13 cellular contexts compared by ENCODE assay signal in the genomic region with DNA sequence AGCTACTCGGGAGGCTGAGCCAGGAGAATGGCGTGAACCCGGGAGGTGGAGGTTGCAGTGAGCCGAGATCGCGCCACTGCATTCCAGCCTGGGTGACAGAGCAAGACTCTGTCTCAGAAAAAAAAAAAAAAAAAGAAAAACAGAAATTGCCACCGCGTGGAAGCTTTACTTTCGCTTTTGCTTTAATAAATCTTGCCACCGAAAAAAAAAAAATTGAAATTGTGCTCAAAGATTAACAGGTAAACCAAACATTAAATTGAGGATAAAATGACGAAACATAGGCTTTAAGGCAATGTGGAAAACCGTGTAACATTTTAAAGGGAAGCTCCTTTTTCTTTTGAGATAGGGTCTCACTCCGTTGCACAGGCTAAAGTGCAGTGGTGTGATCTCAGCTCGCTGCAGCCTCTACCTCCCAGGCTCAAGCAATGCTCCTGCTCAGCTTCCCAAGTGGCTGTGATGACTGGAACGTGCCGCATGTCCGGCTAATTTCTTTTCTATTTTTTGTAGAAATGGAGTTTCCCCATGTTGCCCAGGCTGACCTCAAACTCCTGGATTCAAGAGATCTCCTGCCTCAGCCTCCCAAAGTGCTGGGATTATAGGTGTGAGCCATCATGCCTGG. TPM values are rescaled to one million over a fixed set of nuclear protein-coding genes. Genes with fewer than 3 reads are reported as not detected.
A peak's percentile ranks its signal among the peaks of the same experiment; 100 is the strongest.
DNase-seq lines count a peak whose midpoint lies in the region; ATAC-seq, FAIRE-seq and TF ChIP-seq lines count a peak whose summit lies in the region.
"Had no signal": no experiment of that assay in that cellular context is flagged by ENCODE, and none has a peak within 500 bp of the region (broad histone marks: within the 10 kb centered on the region; RNA-seq: fewer than 3 reads in every experiment).

No MANE protein-coding gene starts in this region.

- CTCF ChIA-PET in HepG2 (lab: Yijun Ruan, JAX; ENCODE audit: low intra/inter-chr PET ratio, low total read pairs), result no interaction called here

- H3K27ac ChIP-seq in liver (ENCODE audit: low read depth in 1 of 2, low read length in 2 of 2) (peak overlapping the region; percentile 71 to 81), HepG2 (ENCODE audit: extremely low read length, insufficient read depth, low read length) (no peak overlapping the region), upper lobe of right lung (peak overlapping the region; percentile 51)
- H3K27ac ChIP-seq: sigmoid colon had no signal

- H3K27ac Mint-ChIP-seq in activated T-helper 1 cell treated with anti-CD3 and anti-CD28 coated beads, Interleukin-12 subunit alpha, Interleukin-12 subunit beta, Interleukin-2, Interleukin-4 antibody, amounts not matched to agents 30 ng/mL and 10 ng/mL and 1 ng/mL, durations not matched to agents 14 hours and 24 hours and 36 hours, result peak overlapping the region; percentile 84
- H3K27ac Mint-ChIP-seq in memory B cell, result peak overlapping the region; percentile 71

- WGBS in liver, result 26% methylated on average over 17 of the region's 17 CpGs
- WGBS in HepG2 (ENCODE audit: low lambda C conversion rate), result 98% methylated on average over 17 of the region's 17 CpGs

- no peak for TF ChIP-seq RAD21 in liver (IDR thresholded peaks at IDR 0.05)
- no peak for TF ChIP-seq RAD21 in HepG2 (CRISPR knock-in tag; IDR thresholded peaks at IDR 0.05)

- H3K4me1 Mint-ChIP-seq in activated T-helper 1 cell treated with anti-CD3 and anti-CD28 coated beads, Interleukin-12 subunit alpha, Interleukin-12 subunit beta, Interleukin-2, Interleukin-4 antibody, amounts not matched to agents 30 ng/mL and 10 ng/mL and 1 ng/mL, durations not matched to agents 14 hours and 24 hours and 36 hours (ENCODE audit: low read depth), result peaks cover 37% of the 10 kb centered on the region
- peaks cover 29% of the 10 kb centered on the region for H3K4me1 Mint-ChIP-seq in memory B cell

- peak overlapping the region; percentile 21 to 84 for H3K9ac ChIP-seq in liver (ENCODE audit: low read depth in 1 of 2, low read length in 2 of 2)
- no peak overlapping the region for H3K9ac ChIP-seq in HepG2 (ENCODE audit: insufficient read depth, low read depth, low read length)

- no peak for TF ChIP-seq POLR2A in HepG2 (IDR thresholded peaks at IDR 0.05; ENCODE audit: insufficient read depth in 1 of 2, low read depth in 2 of 2, low read length in 2 of 2)

- H3K36me3 ChIP-seq in liver (ENCODE audit: control insufficient read depth in 4 of 4, insufficient read depth in 3 of 4, low read depth in 1 of 4, low read length in 3 of 4) (peaks cover 0 to 14% (median 0%) of the 10 kb centered on the region in 4 donors), HepG2 (replicated peaks in 1 of 2; ENCODE audit: control insufficient read depth in 1 of 2, insufficient read depth in 2 of 2, low read length in 2 of 2) (peaks cover 50 to 86% of the 10 kb centered on the region in 2 experiments), upper lobe of right lung (no peaks in the 10 kb centered on the region)
- H3K36me3 ChIP-seq: sigmoid colon had no signal

- no peaks in the 10 kb centered on the region for H3K27me3 Mint-ChIP-seq in activated T-helper 1 cell treated with anti-CD3 and anti-CD28 coated beads, Interleukin-12 subunit alpha, Interleukin-12 subunit beta, Interleukin-2, Interleukin-4 antibody, amounts not matched to agents 30 ng/mL and 10 ng/mL and 1 ng/mL, durations not matched to agents 14 hours and 24 hours and 36 hours (ENCODE audit: insufficient read depth)
- H3K27me3 Mint-ChIP-seq in memory B cell, result no peaks in the 10 kb centered on the region

- H4K20me1 ChIP-seq in HepG2 (ENCODE audit: insufficient read depth, low read length), result no peaks in the 10 kb centered on the region

- H3K9me3 Mint-ChIP-seq in activated T-helper 1 cell treated with anti-CD3 and anti-CD28 coated beads, Interleukin-12 subunit alpha, Interleukin-12 subunit beta, Interleukin-2, Interleukin-4 antibody, amounts not matched to agents 30 ng/mL and 10 ng/mL and 1 ng/mL, durations not matched to agents 14 hours and 24 hours and 36 hours, result no peaks in the 10 kb centered on the region
- no peaks in the 10 kb centered on the region for H3K9me3 Mint-ChIP-seq in memory B cell

- H2AFZ ChIP-seq in HepG2 (ENCODE audit: low read length), result no peak overlapping the region

- H3K9me3 ChIP-seq in liver (ENCODE audit: control insufficient read depth in 4 of 4, low read length in 3 of 4) (no peaks in the 10 kb centered on the region), HepG2 (ENCODE audit: low read length) (no peaks in the 10 kb centered on the region), upper lobe of right lung (no peaks in the 10 kb centered on the region)
- H3K9me3 ChIP-seq: sigmoid colon had no signal

- H3K79me2 ChIP-seq in HepG2 (ENCODE audit: insufficient read depth, low read length), result no peaks in the 10 kb centered on the region

- no peak for TF ChIP-seq CTCF in liver (IDR thresholded peaks at IDR 0.05; ENCODE audit: low read depth, low read length, missing input control)
- TF ChIP-seq CTCF in HepG2 (CRISPR knock-in tag; IDR thresholded peaks at IDR 0.05), result no peak
- TF ChIP-seq CTCF in upper lobe of right lung (IDR thresholded peaks at IDR 0.05), result no peak

- H3K36me3 Mint-ChIP-seq in activated T-helper 1 cell treated with anti-CD3 and anti-CD28 coated beads, Interleukin-12 subunit alpha, Interleukin-12 subunit beta, Interleukin-2, Interleukin-4 antibody, amounts not matched to agents 30 ng/mL and 10 ng/mL and 1 ng/mL, durations not matched to agents 14 hours and 24 hours and 36 hours (ENCODE audit: low read depth), result peaks cover 40% of the 10 kb centered on the region
- peaks cover 13% of the 10 kb centered on the region for H3K36me3 Mint-ChIP-seq in memory B cell

- no peak for FAIRE-seq in HepG2 (lab: Jason Lieb, UNC)
- FAIRE-seq: astrocyte had no signal

- no peak for ATAC-seq in HepG2
- no peak for ATAC-seq in memory B cell (ENCODE audit: low read depth)
- no peak for ATAC-seq in upper lobe of right lung
- no peak for ATAC-seq in HG03342 (IDR thresholded peaks at IDR 0.05; ENCODE audit: unreplicated experiment)
- no peak for ATAC-seq in HG02610 (IDR thresholded peaks at IDR 0.05; ENCODE audit: unreplicated experiment)

- H3K4me1 ChIP-seq in liver (ENCODE audit: control insufficient read depth in 4 of 4, insufficient read depth in 4 of 4, low read length in 3 of 4) (peaks cover 0 to 32% (median 16%) of the 10 kb centered on the region in 4 donors), HepG2 (ENCODE audit: insufficient read depth, low read length) (no peaks in the 10 kb centered on the region), upper lobe of right lung (no peaks in the 10 kb centered on the region)
- H3K4me1 ChIP-seq: sigmoid colon had no signal

- H3K4me3 Mint-ChIP-seq in activated T-helper 1 cell treated with anti-CD3 and anti-CD28 coated beads, Interleukin-12 subunit alpha, Interleukin-12 subunit beta, Interleukin-2, Interleukin-4 antibody, amounts not matched to agents 30 ng/mL and 10 ng/mL and 1 ng/mL, durations not matched to agents 14 hours and 24 hours and 36 hours, result peak overlapping the region; percentile 82
- H3K4me3 Mint-ChIP-seq in memory B cell, result peak overlapping the region; percentile 83

- TF ChIP-seq EP300 in HepG2 (IDR thresholded peaks at IDR 0.05; ENCODE audit: low read depth in 2 of 2, low read length in 2 of 2), result no peak
- no peak for TF ChIP-seq EP300 in HepG2 (CRISPR knock-in tag; IDR thresholded peaks at IDR 0.05; ENCODE audit: borderline replicate concordance)

- in situ Hi-C loops in HepG2 (cut with HindIII; ENCODE audit: extremely low pct_ligation_motif_present, low pct_unique_long_range_greater_than_20kb), result no loop called here

- intact Hi-C loops in HepG2 (cut with micrococcal nuclease; ENCODE audit: unreplicated experiment), result no loop called here
- intact Hi-C loops in activated T-helper 1 cell treated with anti-CD3 and anti-CD28 coated beads, Interleukin-12 subunit alpha, Interleukin-12 subunit beta, Interleukin-2, Interleukin-4 antibody, amounts not matched to agents 30 ng/mL and 10 ng/mL and 1 ng/mL, durations not matched to agents 14 hours and 24 hours and 36 hours (cut with micrococcal nuclease), result no loop called here
- intact Hi-C loops in upper lobe of right lung (cut with DNase I), result no loop called here

- peak overlapping the region; percentile 28 to 58 (median 38) for H3K4me3 ChIP-seq in liver (ENCODE audit: low read depth in 1 of 3, low read length in 3 of 3)
- H3K4me3 ChIP-seq in HepG2 (replicated peaks in 1 of 3; ENCODE audit: insufficient read depth in 1 of 3, low read depth in 2 of 3, low read length in 3 of 3), result no peak overlapping the region
- H3K4me3 ChIP-seq in upper lobe of right lung, result peak overlapping the region; percentile 31

- POLR2A ChIA-PET in HepG2 (lab: Yijun Ruan, JAX), result no interaction called here

- no peaks in the 10 kb centered on the region for H3K27me3 ChIP-seq in liver (ENCODE audit: control insufficient read depth in 4 of 4, insufficient read depth in 4 of 4, low read length in 3 of 4)
- no peaks in the 10 kb centered on the region for H3K27me3 ChIP-seq in HepG2 (ENCODE audit: control insufficient read depth in 1 of 2, insufficient read depth in 2 of 2, low read length in 2 of 2)
- no peaks in the 10 kb centered on the region for H3K27me3 ChIP-seq in upper lobe of right lung
- H3K27me3 ChIP-seq: sigmoid colon had no signal

- BruUV-seq in HepG2 (replicated peaks; lab: Mats Ljungman, UMichigan), result no TSS peak

- no peak overlapping the region for H3K4me2 ChIP-seq in HepG2 (ENCODE audit: low read depth, low read length)

- DNase-seq in HepG2 (ENCODE audit: low spot score) (no peak), memory B cell (ENCODE audit: low spot score in 2 of 2) (no peak), upper lobe of right lung (no peak), MV-4-11 (lab: John Stamatoyannopoulos, UW) (no peak)
- DNase-seq in activated T-helper 1 cell treated with anti-CD3 and anti-CD28 coated beads, Interleukin-12 subunit alpha, Interleukin-12 subunit beta, Interleukin-2, Interleukin-4 antibody, amounts not matched to agents 30 ng/mL and 10 ng/mL and 1 ng/mL, durations not matched to agents 14 hours and 24 hours and 36 hours (ENCODE audit: low spot score), result no peak
- DNase-seq: DMS 273 treated with DMSO at 0.1 percent for 48 hours, GOT3, NCI-H1092 treated with DMSO at 0.1 percent for 48 hours, sigmoid colon had no signal

RNA-seq across cellular contexts. Expression of a gene that starts 40.1 kb away (rescaled TPM):
- total RNA-seq in liver, result 10 to 100 TPM; 10.2 to 22.8 TPM
- polyA plus RNA-seq in liver, result 1 to 10 TPM; 4.9 to 7.3 TPM
- total RNA-seq in HepG2 (2016; rRNA removed; fragmentation: Illumina TruSeq; extraction: Trizol), result 6.8 and 17.7 TPM in 2 replicates
- total RNA-seq in HepG2 (2016; cell fraction: cytosol; rRNA removed; fragmentation: Illumina TruSeq; extraction: Trizol; ENCODE audit: low read depth), result 4.4 and 4.7 TPM in 2 replicates
- 4.5 and 15.9 TPM in 2 replicates for total RNA-seq in HepG2 (2016; cell fraction: insoluble cytoplasmic fraction; rRNA removed; fragmentation: Illumina TruSeq; extraction: Trizol)
- total RNA-seq in HepG2 (2016; cell fraction: membrane; rRNA removed; fragmentation: Illumina TruSeq; extraction: Trizol), result 5.4 and 8.2 TPM in 2 replicates
- 22.3 and 26.8 TPM in 2 replicates for total RNA-seq in HepG2 (2016; cell fraction: nucleus; rRNA removed; fragmentation: Illumina TruSeq; extraction: Trizol)
- polyA plus RNA-seq in HepG2 (2011; rRNA removed), result 18.0 and 24.3 TPM in 2 replicates
- 8.0 and 12.2 TPM in 2 replicates for polyA plus RNA-seq in HepG2 (2011; cell fraction: cytosol; rRNA removed)
- polyA plus RNA-seq in HepG2 (2011; cell fraction: nucleus; rRNA removed), result 148 and 167 TPM in 2 replicates
- 16.1 and 20.0 TPM in 2 replicates for polyA plus RNA-seq in HepG2 (2012)
- polyA plus RNA-seq in HepG2 (2016; cell fraction: cytosol; fragmentation: Illumina TruSeq; extraction: Trizol; ENCODE audit: low read depth), result 2.3 and 3.4 TPM in 2 replicates
- 7.0 and 9.8 TPM in 2 replicates for polyA plus RNA-seq in HepG2 (2016; cell fraction: insoluble cytoplasmic fraction; fragmentation: Illumina TruSeq; extraction: Trizol; ENCODE audit: low read depth)
- polyA plus RNA-seq in HepG2 (2016; cell fraction: membrane; fragmentation: Illumina TruSeq; extraction: Trizol; ENCODE audit: low read depth), result 4.7 and 8.3 TPM in 2 replicates
- 66.1 and 72.8 TPM in 2 replicates for polyA plus RNA-seq in HepG2 (2016; cell fraction: nucleus; fragmentation: Illumina TruSeq; extraction: Trizol; ENCODE audit: insufficient read depth, low read depth)
- 14.5 and 22.1 TPM in 2 replicates for polyA minus RNA-seq in HepG2 (2011; rRNA and poly(A)+ RNA removed; ENCODE audit: low replicate concordance)
- 4.0 and 6.3 TPM in 2 replicates for polyA minus RNA-seq in HepG2 (2011; cell fraction: cytosol; rRNA and poly(A)+ RNA removed)
- polyA minus RNA-seq in HepG2 (2011; cell fraction: nucleus; rRNA and poly(A)+ RNA removed), result 27.8 and 28.5 TPM in 2 replicates
- total RNA-seq in activated T-helper 1 cell treated with anti-CD3 and anti-CD28 coated beads, Interleukin-12 subunit alpha, Interleukin-12 subunit beta, Interleukin-2, Interleukin-4 antibody, amounts not matched to agents 30 ng/mL and 10 ng/mL and 1 ng/mL, durations not matched to agents 14 hours and 24 hours and 36 hours, result 34.2 and 36.4 TPM in 2 replicates
- total RNA-seq in upper lobe of right lung, result 35.8 TPM

RNA-seq across cellular contexts. Expression of a gene that starts 40.7 kb away (rescaled TPM):
- total RNA-seq in liver (1 to 10 TPM; 3.6 to 4.5 TPM), HepG2 (2016; rRNA removed; fragmentation: Illumina TruSeq; extraction: Trizol) (3.8 and 10.1 TPM in 2 replicates), upper lobe of right lung (15.7 TPM)
- polyA plus RNA-seq in liver (1 to 10 TPM; 3.8 to 7.2 TPM), HepG2 (2011; rRNA removed) (13.2 and 18.6 TPM in 2 replicates)
- total RNA-seq in HepG2 (2016; cell fraction: cytosol; rRNA removed; fragmentation: Illumina TruSeq; extraction: Trizol; ENCODE audit: low read depth), result 2.4 and 3.2 TPM in 2 replicates
- total RNA-seq in HepG2 (2016; cell fraction: insoluble cytoplasmic fraction; rRNA removed; fragmentation: Illumina TruSeq; extraction: Trizol), result 4.2 and 9.2 TPM in 2 replicates
- total RNA-seq in HepG2 (2016; cell fraction: membrane; rRNA removed; fragmentation: Illumina TruSeq; extraction: Trizol), result 5.2 and 6.8 TPM in 2 replicates
- total RNA-seq in HepG2 (2016; cell fraction: nucleus; rRNA removed; fragmentation: Illumina TruSeq; extraction: Trizol), result 13.1 and 15.5 TPM in 2 replicates
- 4.5 and 5.7 TPM in 2 replicates for polyA plus RNA-seq in HepG2 (2011; cell fraction: cytosol; rRNA removed)
- polyA plus RNA-seq in HepG2 (2011; cell fraction: nucleus; rRNA removed), result 111 and 130 TPM in 2 replicates
- polyA plus RNA-seq in HepG2 (2012), result 7.5 and 10.0 TPM in 2 replicates
- 2.5 and 3.3 TPM in 2 replicates for polyA plus RNA-seq in HepG2 (2016; cell fraction: cytosol; fragmentation: Illumina TruSeq; extraction: Trizol; ENCODE audit: low read depth)
- polyA plus RNA-seq in HepG2 (2016; cell fraction: insoluble cytoplasmic fraction; fragmentation: Illumina TruSeq; extraction: Trizol; ENCODE audit: low read depth), result 4.6 and 6.5 TPM in 2 replicates
- 5.7 and 6.3 TPM in 2 replicates for polyA plus RNA-seq in HepG2 (2016; cell fraction: membrane; fragmentation: Illumina TruSeq; extraction: Trizol; ENCODE audit: low read depth)
- polyA plus RNA-seq in HepG2 (2016; cell fraction: nucleus; fragmentation: Illumina TruSeq; extraction: Trizol; ENCODE audit: insufficient read depth, low read depth), result 51.9 and 55.4 TPM in 2 replicates
- 4.4 and 8.1 TPM in 2 replicates for polyA minus RNA-seq in HepG2 (2011; rRNA and poly(A)+ RNA removed; ENCODE audit: low replicate concordance)
- polyA minus RNA-seq in HepG2 (2011; cell fraction: cytosol; rRNA and poly(A)+ RNA removed), result 2.2 and 5.0 TPM in 2 replicates
- 6.8 and 7.5 TPM in 2 replicates for polyA minus RNA-seq in HepG2 (2011; cell fraction: nucleus; rRNA and poly(A)+ RNA removed)
- 4.9 and 5.9 TPM in 2 replicates for total RNA-seq in activated T-helper 1 cell treated with anti-CD3 and anti-CD28 coated beads, Interleukin-12 subunit alpha, Interleukin-12 subunit beta, Interleukin-2, Interleukin-4 antibody, amounts not matched to agents 30 ng/mL and 10 ng/mL and 1 ng/mL, durations not matched to agents 14 hours and 24 hours and 36 hours

RNA-seq across cellular contexts. Expression of a gene that starts 55.0 kb away (rescaled TPM):
- total RNA-seq in liver (10 to 100 TPM in 1 of 2 donors, 1 to 10 TPM in 1; 5.9 to 21.0 TPM), HepG2 (2016; rRNA removed; fragmentation: Illumina TruSeq; extraction: Trizol) (45.7 and 106 TPM in 2 replicates), upper lobe of right lung (6.1 TPM)
- polyA plus RNA-seq in liver (1 to 10 TPM; 5.3 to 5.8 TPM), HepG2 (2011; rRNA removed) (77.9 and 88.0 TPM in 2 replicates)
- total RNA-seq in HepG2 (2016; cell fraction: cytosol; rRNA removed; fragmentation: Illumina TruSeq; extraction: Trizol; ENCODE audit: low read depth), result 46.6 and 48.3 TPM in 2 replicates
- total RNA-seq in HepG2 (2016; cell fraction: insoluble cytoplasmic fraction; rRNA removed; fragmentation: Illumina TruSeq; extraction: Trizol), result 43.7 and 101 TPM in 2 replicates
- 27.1 and 30.3 TPM in 2 replicates for total RNA-seq in HepG2 (2016; cell fraction: membrane; rRNA removed; fragmentation: Illumina TruSeq; extraction: Trizol)
- total RNA-seq in HepG2 (2016; cell fraction: nucleus; rRNA removed; fragmentation: Illumina TruSeq; extraction: Trizol), result 179 and 193 TPM in 2 replicates
- polyA plus RNA-seq in HepG2 (2011; cell fraction: cytosol; rRNA removed), result 20.9 and 33.5 TPM in 2 replicates
- polyA plus RNA-seq in HepG2 (2011; cell fraction: nucleus; rRNA removed), result 552 and 945 TPM in 2 replicates
- 51.2 and 57.6 TPM in 2 replicates for polyA plus RNA-seq in HepG2 (2012)
- polyA plus RNA-seq in HepG2 (2016; cell fraction: cytosol; fragmentation: Illumina TruSeq; extraction: Trizol; ENCODE audit: low read depth), result 6.7 and 7.8 TPM in 2 replicates
- polyA plus RNA-seq in HepG2 (2016; cell fraction: insoluble cytoplasmic fraction; fragmentation: Illumina TruSeq; extraction: Trizol; ENCODE audit: low read depth), result 40.2 and 46.3 TPM in 2 replicates
- 13.5 and 16.8 TPM in 2 replicates for polyA plus RNA-seq in HepG2 (2016; cell fraction: membrane; fragmentation: Illumina TruSeq; extraction: Trizol; ENCODE audit: low read depth)
- polyA plus RNA-seq in HepG2 (2016; cell fraction: nucleus; fragmentation: Illumina TruSeq; extraction: Trizol; ENCODE audit: insufficient read depth, low read depth), result 471 and 532 TPM in 2 replicates
- 118 and 216 TPM in 2 replicates for polyA minus RNA-seq in HepG2 (2011; rRNA and poly(A)+ RNA removed; ENCODE audit: low replicate concordance)
- 14.8 and 19.6 TPM in 2 replicates for polyA minus RNA-seq in HepG2 (2011; cell fraction: cytosol; rRNA and poly(A)+ RNA removed)
- 151 and 196 TPM in 2 replicates for polyA minus RNA-seq in HepG2 (2011; cell fraction: nucleus; rRNA and poly(A)+ RNA removed)
- total RNA-seq in activated T-helper 1 cell treated with anti-CD3 and anti-CD28 coated beads, Interleukin-12 subunit alpha, Interleukin-12 subunit beta, Interleukin-2, Interleukin-4 antibody, amounts not matched to agents 30 ng/mL and 10 ng/mL and 1 ng/mL, durations not matched to agents 14 hours and 24 hours and 36 hours, result 210 and 221 TPM in 2 replicates

RNA-seq across cellular contexts. Expression of a gene that starts 59.9 kb away (rescaled TPM):
- total RNA-seq in liver (10 to 100 TPM in 1 of 2 donors, 1 to 10 TPM in 1; 5.9 to 11.3 TPM), HepG2 (2016; rRNA removed; fragmentation: Illumina TruSeq; extraction: Trizol) (17.0 and 20.7 TPM in 2 replicates), upper lobe of right lung (13.3 TPM)
- polyA plus RNA-seq in liver (1 to 10 TPM; 4.6 to 7.8 TPM), HepG2 (2011; rRNA removed) (9.1 and 11.8 TPM in 2 replicates)
- 5.1 and 5.8 TPM in 2 replicates for total RNA-seq in HepG2 (2016; cell fraction: cytosol; rRNA removed; fragmentation: Illumina TruSeq; extraction: Trizol; ENCODE audit: low read depth)
- total RNA-seq in HepG2 (2016; cell fraction: insoluble cytoplasmic fraction; rRNA removed; fragmentation: Illumina TruSeq; extraction: Trizol), result 16.3 and 20.7 TPM in 2 replicates
- total RNA-seq in HepG2 (2016; cell fraction: membrane; rRNA removed; fragmentation: Illumina TruSeq; extraction: Trizol), result 12.5 and 13.4 TPM in 2 replicates
- 9.5 and 13.5 TPM in 2 replicates for total RNA-seq in HepG2 (2016; cell fraction: nucleus; rRNA removed; fragmentation: Illumina TruSeq; extraction: Trizol)
- 13.4 and 23.3 TPM in 2 replicates for polyA plus RNA-seq in HepG2 (2011; cell fraction: cytosol; rRNA removed)
- polyA plus RNA-seq in HepG2 (2011; cell fraction: nucleus; rRNA removed), result 26.3 and 28.3 TPM in 2 replicates
- 6.8 and 12.5 TPM in 2 replicates for polyA plus RNA-seq in HepG2 (2012)
- 3.0 and 3.1 TPM in 2 replicates for polyA plus RNA-seq in HepG2 (2016; cell fraction: cytosol; fragmentation: Illumina TruSeq; extraction: Trizol; ENCODE audit: low read depth)
- polyA plus RNA-seq in HepG2 (2016; cell fraction: insoluble cytoplasmic fraction; fragmentation: Illumina TruSeq; extraction: Trizol; ENCODE audit: low read depth), result 13.3 and 14.0 TPM in 2 replicates
- polyA plus RNA-seq in HepG2 (2016; cell fraction: membrane; fragmentation: Illumina TruSeq; extraction: Trizol; ENCODE audit: low read depth), result 5.3 and 7.7 TPM in 2 replicates
- polyA plus RNA-seq in HepG2 (2016; cell fraction: nucleus; fragmentation: Illumina TruSeq; extraction: Trizol; ENCODE audit: insufficient read depth, low read depth), result 14.9 and 15.5 TPM in 2 replicates
- 3.5 and 31.4 TPM in 2 replicates for polyA minus RNA-seq in HepG2 (2011; rRNA and poly(A)+ RNA removed; ENCODE audit: low replicate concordance)
- 16.7 and 20.7 TPM in 2 replicates for polyA minus RNA-seq in HepG2 (2011; cell fraction: cytosol; rRNA and poly(A)+ RNA removed)
- polyA minus RNA-seq in HepG2 (2011; cell fraction: nucleus; rRNA and poly(A)+ RNA removed), result 8.8 and 8.9 TPM in 2 replicates
- 14.1 and 15.2 TPM in 2 replicates for total RNA-seq in activated T-helper 1 cell treated with anti-CD3 and anti-CD28 coated beads, Interleukin-12 subunit alpha, Interleukin-12 subunit beta, Interleukin-2, Interleukin-4 antibody, amounts not matched to agents 30 ng/mL and 10 ng/mL and 1 ng/mL, durations not matched to agents 14 hours and 24 hours and 36 hours

Comparison
In these comparisons a context has a peak if more than half of its experiments do, and no peak if none do; other contexts are left out.
1. H3K4me3 ChIP-seq: peak in liver (3 of 3) and upper lobe of right lung (single experiment); none in HepG2 (0 of 3).